In the genomic region with DNA sequence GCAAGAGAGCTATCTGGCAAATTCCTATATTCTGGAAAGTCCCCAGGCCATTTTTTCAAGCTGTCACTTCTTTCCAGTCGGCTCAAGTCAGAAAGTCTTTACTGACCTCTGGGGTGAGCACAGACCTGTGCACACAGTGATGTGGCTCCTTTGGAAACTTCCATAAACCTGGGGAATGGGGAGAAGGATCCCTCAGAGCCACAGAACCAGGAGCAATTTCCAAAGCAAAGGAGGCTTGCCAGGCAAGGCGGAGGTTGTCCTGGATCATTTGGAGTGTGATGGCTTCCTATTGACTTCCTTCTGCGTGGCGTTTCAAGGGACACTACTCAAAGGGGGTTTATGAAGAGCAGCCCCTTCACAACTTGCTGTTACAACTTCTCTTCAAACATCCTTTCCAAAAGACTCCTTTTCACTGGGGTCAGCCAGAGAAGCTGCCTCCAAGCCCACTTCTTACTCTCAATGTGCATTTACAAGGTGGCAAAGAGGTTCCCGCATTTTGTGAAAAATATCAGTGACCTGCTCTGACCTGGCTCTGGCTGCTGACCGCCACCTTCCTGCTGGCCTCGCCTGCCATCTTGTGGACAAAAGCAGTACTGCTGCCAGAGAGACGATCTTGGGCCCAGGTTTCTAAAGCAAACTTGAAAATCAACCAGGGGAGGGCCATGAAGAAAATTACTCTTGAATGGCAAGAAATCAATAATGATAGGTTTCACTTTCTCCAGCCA, we compare ENCODE assay signal across 9 cellular contexts. TPM values are rescaled to one million over a fixed set of nuclear protein-coding genes. Genes with fewer than 3 reads are reported as not detected.
A peak's percentile ranks its signal among the peaks of the same experiment; 100 is the strongest.
DNase-seq lines count a peak whose midpoint lies in the region; ATAC-seq and TF ChIP-seq lines count a peak whose summit lies in the region.
"Had no signal": no experiment of that assay in that cellular context is flagged by ENCODE, and none has a peak within 500 bp of the region (broad histone marks: within the 10 kb centered on the region; RNA-seq: fewer than 3 reads in every experiment).

No MANE protein-coding gene starts in this region.

- dilution Hi-C loops in mammary epithelial cell (cut with HindIII; ENCODE audit: low sequenced_read_pairs): no loop called here

- H4K20me1 ChIP-seq in mammary epithelial cell (ENCODE audit: insufficient read depth, low read length): no peaks in the 10 kb centered on the region

- H3K27me3 ChIP-seq in WERI-Rb-1 (ENCODE audit: insufficient read depth, low read depth, severe bottlenecking) (no peaks in the 10 kb centered on the region), mammary epithelial cell (ENCODE audit: insufficient read depth, low read length) (no peaks in the 10 kb centered on the region)

- no peaks in the 10 kb centered on the region for H3K4me1 ChIP-seq in mammary epithelial cell (ENCODE audit: insufficient read depth, low read length)

- TF ChIP-seq CTCF in WERI-Rb-1 (IDR thresholded peaks at IDR 0.05; ENCODE audit: low read depth, low read length): peak; percentile 93
- peak; percentile 97 to 100 for TF ChIP-seq CTCF in mammary epithelial cell (conservative IDR thresholded peaks at IDR 0.05 in 1 of 2, IDR thresholded peaks at IDR 0.05 in 1 of 2; ENCODE audit: extremely low read depth in 1 of 2, insufficient read depth in 1 of 2, low read depth in 1 of 2, low read length in 2 of 2)

- H2AFZ ChIP-seq in mammary epithelial cell (ENCODE audit: low read depth, low read length): no peak overlapping the region

- ATAC-seq in GM21723 (IDR thresholded peaks at IDR 0.05; ENCODE audit: unreplicated experiment): peak; percentile 72

- H3K27ac ChIP-seq in WERI-Rb-1: no peak overlapping the region
- H3K27ac ChIP-seq in mammary epithelial cell (ENCODE audit: insufficient read depth, low read depth, low read length): no peak overlapping the region

- no peaks in the 10 kb centered on the region for H3K9me3 ChIP-seq in WERI-Rb-1 (ENCODE audit: severe bottlenecking)
- H3K9me3 ChIP-seq in mammary epithelial cell (replicated peaks; ENCODE audit: insufficient read depth, low read length): no peaks in the 10 kb centered on the region

- peak; percentile 53 for DNase-seq in COLO668 (lab: John Stamatoyannopoulos, UW; ENCODE audit: unreplicated experiment)
- DNase-seq in NCI-H1105 (lab: John Stamatoyannopoulos, UW): peak; percentile 11
- DNase-seq in WERI-Rb-1: peak; percentile 74
- DNase-seq in mammary epithelial cell: peak; percentile 32
- DNase-seq in islet precursor cell: peak; percentile 81
- peak; percentile 49 to 70 (median 59) for DNase-seq in stimulated activated CD4-positive, alpha-beta T cell treated with anti-CD3 and anti-CD28 coated beads, Interleukin-1b, Interleukin-23, amount 100 ng/mL, for 24 hours (ENCODE audit: low read depth in 4 of 4, low spot score in 1 of 4)
- DNase-seq in NCI-H524 treated with DMSO at 0.1 percent for 48 hours (lab: John Stamatoyannopoulos, UW): no peak

- H3K4me3 ChIP-seq in WERI-Rb-1 (ENCODE audit: low read depth, low read length): no peak overlapping the region
- H3K4me3 ChIP-seq in mammary epithelial cell (replicated peaks in 1 of 3; ENCODE audit: insufficient read depth in 1 of 3, low read depth in 2 of 3, low read length in 3 of 3): no peak overlapping the region

- H3K9ac ChIP-seq in mammary epithelial cell (ENCODE audit: insufficient read depth, low read length): no peak overlapping the region

- in situ Hi-C loops in mammary epithelial cell (cut with MboI; ENCODE audit: low sequenced_read_pairs in 2 of 2): no loop called here

- H3K79me2 ChIP-seq in mammary epithelial cell (ENCODE audit: insufficient read depth, low read length): no peaks in the 10 kb centered on the region

- H3K4me2 ChIP-seq in mammary epithelial cell (ENCODE audit: insufficient read depth, low read depth, low read length): no peak overlapping the region

- intact Hi-C loops in mammary epithelial cell (cut with micrococcal nuclease): loop anchor here (1.0 to 2.0 kb wide), 8 partner anchors 75 to 816 kb away; partner anchors contain the start of gene EPAS1

- BruUV-seq in mammary epithelial cell (replicated peaks; lab: Mats Ljungman, UMichigan): no TSS peak

- H3K36me3 ChIP-seq in WERI-Rb-1: no peaks in the 10 kb centered on the region
- no peaks in the 10 kb centered on the region for H3K36me3 ChIP-seq in mammary epithelial cell (ENCODE audit: insufficient read depth, low read length)

- WGBS in mammary epithelial cell (ENCODE audit: low coverage, missing lambda C conversion rate): 20% methylated on average over 8 of the region's 8 CpGs

- CTCF ChIA-PET in mammary epithelial cell (lab: Charles Lee; ENCODE audit: low non-redundant PET): no interaction called here

RNA-seq across cellular contexts. Expression of gene TMEM247, which starts 18.2 kb away (rescaled TPM):
- total RNA-seq in mammary epithelial cell: not detected
- not detected for polyA plus RNA-seq in mammary epithelial cell
- not detected for polyA minus RNA-seq in mammary epithelial cell
- total RNA-seq: activated CD8-positive, alpha-beta memory T cell treated with anti-CD3 and anti-CD28 coated beads for 36 hours had no signal
